ENCODE assay signal across 9 cellular contexts in genomic region chr19:38634757-38635482, GRCh38. TPM values are rescaled to one million over a fixed set of nuclear protein-coding genes. Genes with fewer than 3 reads are reported as not detected.
DNase-seq lines count a peak whose midpoint lies in the region; ATAC-seq and FAIRE-seq lines count a peak whose summit lies in the region.
"Had no signal": no experiment of that assay in that cellular context is flagged by ENCODE, and none has a peak within 500 bp of the region (broad histone marks: within the 10 kb centered on the region; RNA-seq: fewer than 3 reads in every experiment).

No MANE protein-coding gene starts in this region.

- DNase-seq in COLO829 (ENCODE audit: low spot score): peak; percentile 66
- DNase-seq in HTR-8/SVneo (ENCODE audit: insufficient read length, low spot score): peak; percentile 73
- DNase-seq in SKM-1 (lab: John Stamatoyannopoulos, UW; ENCODE audit: unreplicated experiment): peak; percentile 25
- peak; percentile 66 for DNase-seq in activated naive CD8-positive, alpha-beta T cell treated with anti-CD3 and anti-CD28 coated beads for 36 hours
- peak; percentile 87 for DNase-seq in Right ventricle myocardium superior

- intact Hi-C loops in Right ventricle myocardium superior (cut with DNase I): loop anchor here (5.0 to 10.0 kb wide), 2 partner anchors 210 to 233 kb away; partner anchors contain the start of genes FAM98C and HNRNPL

- no peak for FAIRE-seq in HTR-8/SVneo (lab: Jason Lieb, UNC)

- H3K27ac Mint-ChIP-seq in activated naive CD8-positive, alpha-beta T cell treated with anti-CD3 and anti-CD28 coated beads for 36 hours: no peak overlapping the region

- peaks cover 14% of the 10 kb centered on the region for H3K36me3 ChIP-seq in rectal smooth muscle tissue (ENCODE audit: control insufficient read depth, insufficient read depth, low read length)

- peak overlapping the region; percentile 19 for H3K27ac ChIP-seq in rectal smooth muscle tissue (ENCODE audit: low read depth, low read length)
- H3K27ac ChIP-seq: SK-N-MC had no signal

- H3K4me1 Mint-ChIP-seq in activated naive CD8-positive, alpha-beta T cell treated with anti-CD3 and anti-CD28 coated beads for 36 hours: peaks cover 25% of the 10 kb centered on the region

- H3K9ac ChIP-seq in rectal smooth muscle tissue (ENCODE audit: low read length): no peak overlapping the region

- H3K4me3 Mint-ChIP-seq in activated naive CD8-positive, alpha-beta T cell treated with anti-CD3 and anti-CD28 coated beads for 36 hours: no peak overlapping the region

- H3K4me3 ChIP-seq in rectal smooth muscle tissue (ENCODE audit: low read length): no peak overlapping the region
- H3K4me3 ChIP-seq: SK-N-MC had no signal

- ATAC-seq in Right ventricle myocardium superior (ENCODE audit: poor library complexity) (peak; percentile 65), GM21717 (IDR thresholded peaks at IDR 0.05; ENCODE audit: unreplicated experiment) (no peak), HG02623 (IDR thresholded peaks at IDR 0.05; ENCODE audit: unreplicated experiment) (no peak)

- peaks cover 32% of the 10 kb centered on the region for H3K36me3 Mint-ChIP-seq in activated naive CD8-positive, alpha-beta T cell treated with anti-CD3 and anti-CD28 coated beads for 36 hours

- no peaks in the 10 kb centered on the region for H3K27me3 Mint-ChIP-seq in activated naive CD8-positive, alpha-beta T cell treated with anti-CD3 and anti-CD28 coated beads for 36 hours

- H3K9me3 Mint-ChIP-seq in activated naive CD8-positive, alpha-beta T cell treated with anti-CD3 and anti-CD28 coated beads for 36 hours: no peaks in the 10 kb centered on the region

- no peaks in the 10 kb centered on the region for H3K4me1 ChIP-seq in rectal smooth muscle tissue (ENCODE audit: control insufficient read depth, insufficient read depth, low read length)

- H3K27me3 ChIP-seq in rectal smooth muscle tissue (ENCODE audit: control insufficient read depth, insufficient read depth, low read length): no peaks in the 10 kb centered on the region

RNA-seq across cellular contexts. Expression of gene ACTN4, which starts 12.5 kb away (rescaled TPM):
- total RNA-seq in activated naive CD8-positive, alpha-beta T cell treated with anti-CD3 and anti-CD28 coated beads for 36 hours: 100 to 1,000 TPM; 160 to 171 TPM
- total RNA-seq in Right ventricle myocardium superior: 125 TPM

RNA-seq across cellular contexts. Expression of gene EIF3K, which starts 15.9 kb away (rescaled TPM):
- total RNA-seq in activated naive CD8-positive, alpha-beta T cell treated with anti-CD3 and anti-CD28 coated beads for 36 hours: 100 to 1,000 TPM; 312 to 321 TPM
- total RNA-seq in Right ventricle myocardium superior: 644 TPM

RNA-seq across cellular contexts. Expression of gene MAP4K1, which starts 17.2 kb away (rescaled TPM):
- total RNA-seq in activated naive CD8-positive, alpha-beta T cell treated with anti-CD3 and anti-CD28 coated beads for 36 hours: 100 to 1,000 TPM; 169 TPM
- 1.3 TPM for total RNA-seq in Right ventricle myocardium superior

Comparison
In these comparisons a context has a peak if more than half of its experiments do, and no peak if none do; other contexts are left out.
1. DNase-seq: peak in every context shown above with its lines; median percentile 87 in Right ventricle myocardium superior; 73 in HTR-8/SVneo; 66 in COLO829; 66 in activated naive CD8-positive, alpha-beta T cell treated with anti-CD3 and anti-CD28 coated beads for 36 hours; 25 in SKM-1.
2. RNA of gene MAP4K1, which starts 17.2 kb away (total RNA-seq): 169 TPM in activated naive CD8-positive, alpha-beta T cell treated with anti-CD3 and anti-CD28 coated beads for 36 hours; 1.3 TPM in Right ventricle myocardium superior (single experiment); every median in the first group is over 10 times any median in the second.